Comparison of ENCODE assay signal across 16 cellular contexts in the genomic region with DNA sequence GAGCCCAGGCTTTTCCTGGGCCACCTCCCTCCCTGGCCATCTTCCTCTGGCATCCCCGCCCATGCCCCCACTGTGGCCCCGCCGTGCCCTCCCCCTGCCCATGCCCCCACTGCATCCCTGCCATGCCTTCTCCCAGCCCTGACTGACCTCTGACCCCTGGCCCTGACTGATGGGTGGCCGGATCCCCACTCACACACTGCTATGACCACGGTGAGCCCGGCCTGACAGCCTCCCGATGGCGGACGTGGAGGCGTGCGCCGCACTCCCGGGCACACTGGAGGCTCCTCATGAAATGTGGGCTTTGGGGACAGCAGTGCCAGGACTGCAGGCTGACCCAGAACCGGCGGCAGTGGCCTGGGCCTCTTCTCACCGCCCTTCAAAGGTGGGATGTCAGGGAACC. TPM values are rescaled to one million over a fixed set of nuclear protein-coding genes. Genes with fewer than 3 reads are reported as not detected.
DNase-seq lines count a peak whose midpoint lies in the region; ATAC-seq, FAIRE-seq and TF ChIP-seq lines count a peak whose summit lies in the region.
"Had no signal": no experiment of that assay in that cellular context is flagged by ENCODE, and none has a peak within 500 bp of the region (broad histone marks: within the 10 kb centered on the region; RNA-seq: fewer than 3 reads in every experiment).

No MANE protein-coding gene starts in this region.

- H3K4me2 ChIP-seq in HepG2 (ENCODE audit: low read depth, low read length) (no peak overlapping the region), H9 (ENCODE audit: insufficient read depth, insufficient read length, low read length) (no peak overlapping the region)

- H3K27me3 Mint-ChIP-seq in mesothelial cell of epicardium (ENCODE audit: low read depth) (peaks cover 48% of the 10 kb centered on the region), H9 (ENCODE audit: low read depth) (peaks cover 45% of the 10 kb centered on the region)

- intact Hi-C loops in HepG2 (cut with micrococcal nuclease; ENCODE audit: unreplicated experiment) (loop anchor here (1.0 kb wide), 1 partner anchor 88 kb away; no protein-coding TSS in a partner anchor), right lobe of liver (cut with DNase I) (no loop called here), Panc1 (cut with micrococcal nuclease; ENCODE audit: unreplicated experiment) (loop anchor here (2.0 kb wide), 1 partner anchor 88 kb away; no protein-coding TSS in a partner anchor), lower leg skin (cut with DNase I; ENCODE audit: low total_unique reads) (no loop called here)

- no peak overlapping the region for H2AK5ac ChIP-seq in H9 (ENCODE audit: insufficient read length, low read length)

- no peak overlapping the region for H2BK12ac ChIP-seq in H9 (ENCODE audit: insufficient read length, low read depth, low read length)

- H3K4me1 ChIP-seq in HepG2 (ENCODE audit: insufficient read depth, low read length) (0 out of 2 replicates have a peak, but pooled peaks cover under 1% of the 10 kb centered on the region), right lobe of liver (peaks cover 0 to 3% (median 2%) of the 10 kb centered on the region in 4 donors), Panc1 (ENCODE audit: control insufficient read depth, insufficient read depth, low read length) (peaks cover 26% of the 10 kb centered on the region), H9 (ENCODE audit: insufficient read depth, low read length) (no peaks in the 10 kb centered on the region)

- H3K9me3 Mint-ChIP-seq in mesothelial cell of epicardium (no peaks in the 10 kb centered on the region), H9 (no peaks in the 10 kb centered on the region; a peak in 1 of 5 replicates)

- H3K27ac Mint-ChIP-seq in mesothelial cell of epicardium: no peak overlapping the region
- H3K27ac Mint-ChIP-seq in H9: no peak overlapping the region; a peak in 1 of 7 replicates
- H3K27ac Mint-ChIP-seq: IgD-negative memory B cell had no signal

- no peak for FAIRE-seq in HepG2 (lab: Jason Lieb, UNC)
- FAIRE-seq: A204.1, GM12878, GM18507, H54 had no signal

- BruUV-seq in HepG2 (replicated peaks; lab: Mats Ljungman, UMichigan): no TSS peak
- no TSS peak for BruUV-seq in Panc1 (replicated peaks; lab: Mats Ljungman, UMichigan)

- H3K56ac ChIP-seq in H9 (ENCODE audit: insufficient read length, low read depth, low read length): no peak overlapping the region

- no peak overlapping the region for H2BK15ac ChIP-seq in H9 (ENCODE audit: low read depth, low read length)

- H4K91ac ChIP-seq in H9 (ENCODE audit: insufficient read length, low read depth, low read length): no peak overlapping the region

- no peak overlapping the region for H3K4me3 Mint-ChIP-seq in mesothelial cell of epicardium
- no peak overlapping the region for H3K4me3 Mint-ChIP-seq in H9
- H3K4me3 Mint-ChIP-seq: IgD-negative memory B cell had no signal

- H3K23ac ChIP-seq in H9 (ENCODE audit: insufficient read length, low read depth, low read length): no peak overlapping the region

- H3K27ac ChIP-seq in HepG2 (ENCODE audit: extremely low read length, insufficient read depth, low read length): no peak overlapping the region
- no peak overlapping the region for H3K27ac ChIP-seq in right lobe of liver
- H3K27ac ChIP-seq in Panc1 (ENCODE audit: low read length): no peak overlapping the region
- no peak overlapping the region for H3K27ac ChIP-seq in H9 (ENCODE audit: insufficient read length, low read depth, low read length)

- no peak overlapping the region for H3K4ac ChIP-seq in H9 (ENCODE audit: low read depth, low read length)

- TF ChIP-seq CTCF in HepG2 (CRISPR knock-in tag; IDR thresholded peaks at IDR 0.05) (no peak), right lobe of liver (IDR thresholded peaks at IDR 0.05) (no peak), Panc1 (IDR thresholded peaks at IDR 0.05) (no peak; the same call in 1 of the 2 replicates), mesothelial cell of epicardium (IDR thresholded peaks at IDR 0.05; ENCODE audit: unreplicated experiment) (peak; percentile 11), lower leg skin (IDR thresholded peaks at IDR 0.05) (no peak), H9 (conservative IDR thresholded peaks at IDR 0.05) (no peak)

- no peaks in the 10 kb centered on the region for H3K79me2 ChIP-seq in HepG2 (ENCODE audit: insufficient read depth, low read length)
- no peaks in the 10 kb centered on the region for H3K79me2 ChIP-seq in H9 (ENCODE audit: insufficient read depth, low read length)

- H3K14ac ChIP-seq in H9 (ENCODE audit: insufficient read depth, low read length): no peak overlapping the region

- no peaks in the 10 kb centered on the region for H3K36me3 ChIP-seq in HepG2 (replicated peaks in 1 of 2; ENCODE audit: control insufficient read depth in 1 of 2, insufficient read depth in 2 of 2, low read length in 2 of 2)
- no peaks in the 10 kb centered on the region for H3K36me3 ChIP-seq in right lobe of liver
- no peaks in the 10 kb centered on the region for H3K36me3 ChIP-seq in Panc1 (ENCODE audit: control insufficient read depth, insufficient read depth, low read length)

- H3K9ac ChIP-seq in HepG2 (ENCODE audit: insufficient read depth, low read depth, low read length) (no peak overlapping the region), H9 (ENCODE audit: extremely low read depth, insufficient read length, low read length) (no peak overlapping the region)

- WGBS in HepG2 (ENCODE audit: low lambda C conversion rate): 38% methylated on average over 4 of the region's 16 CpGs
- WGBS in right lobe of liver (ENCODE audit: insufficient coverage, low coverage, low lambda C conversion rate, missing lambda C conversion rate): 40% methylated on average over 4 of the region's 16 CpGs
- WGBS in lower leg skin, 2 donors: 53 to 80% methylated on average over 8 to 16 of the region's 16 CpGs
- WGBS in H9 (ENCODE audit: extremely low coverage, insufficient read length, low lambda C conversion rate): no CpG with 5 or more reads among the region's 16 CpGs

- no peak overlapping the region for H4K5ac ChIP-seq in H9 (ENCODE audit: insufficient read length, low read depth, low read length)

- H3K4me1 Mint-ChIP-seq in mesothelial cell of epicardium (peaks cover 3% of the 10 kb centered on the region), H9 (peaks cover 0 to 3% of the 10 kb centered on the region in 2 experiments; a peak in 1 of 4 replicates)
- H3K4me1 Mint-ChIP-seq: IgD-negative memory B cell had no signal

- TF ChIP-seq EP300 in HepG2 (IDR thresholded peaks at IDR 0.05; ENCODE audit: low read depth in 2 of 2, low read length in 2 of 2): no peak
- no peak for TF ChIP-seq EP300 in HepG2 (CRISPR knock-in tag; IDR thresholded peaks at IDR 0.05; ENCODE audit: borderline replicate concordance)

- no peak overlapping the region for H4K8ac ChIP-seq in H9 (replicated peaks; ENCODE audit: insufficient read length, low read depth, low read length)

- no peak overlapping the region for H2BK5ac ChIP-seq in H9 (ENCODE audit: insufficient read length, low read length)

- H3K23me2 ChIP-seq in H9 (ENCODE audit: insufficient read length, low read depth, low read length, poor library complexity, severe bottlenecking): peaks cover 4% of the 10 kb centered on the region

- H3K27me3 ChIP-seq in HepG2 (ENCODE audit: control insufficient read depth in 1 of 2, insufficient read depth in 2 of 2, low read length in 2 of 2): peaks cover 27 to 82% of the 10 kb centered on the region in 2 experiments
- peaks cover 6 to 10% of the 10 kb centered on the region in 2 donors for H3K27me3 ChIP-seq in right lobe of liver
- no peaks in the 10 kb centered on the region for H3K27me3 ChIP-seq in Panc1 (ENCODE audit: control insufficient read depth, insufficient read depth, low read length)
- H3K27me3 ChIP-seq in H9 (ENCODE audit: insufficient read depth, low read length): no peaks in the 10 kb centered on the region

- H3K36me3 Mint-ChIP-seq in mesothelial cell of epicardium (no peaks in the 10 kb centered on the region), H9 (ENCODE audit: insufficient read depth in 1 of 3, low read depth in 3 of 3) (no peaks in the 10 kb centered on the region)
- H3K36me3 Mint-ChIP-seq: IgD-negative memory B cell had no signal

- H3K9me3 ChIP-seq in HepG2 (ENCODE audit: low read length): no peaks in the 10 kb centered on the region
- no peaks in the 10 kb centered on the region for H3K9me3 ChIP-seq in right lobe of liver
- no peaks in the 10 kb centered on the region for H3K9me3 ChIP-seq in Panc1 (ENCODE audit: control insufficient read depth, insufficient read depth, low read depth, low read length)
- no peaks in the 10 kb centered on the region for H3K9me3 ChIP-seq in H9 (ENCODE audit: control insufficient read depth, low read depth, low read length)

- no peak overlapping the region for H3T11ph ChIP-seq in H9 (ENCODE audit: low read length)

- no peak overlapping the region for H2BK20ac ChIP-seq in H9 (ENCODE audit: low read depth, low read length, poor library complexity, severe bottlenecking)

- ATAC-seq in HepG2 (no peak), right lobe of liver (no peak), Panc1 (peak; percentile 31)

- H3K79me1 ChIP-seq in H9 (ENCODE audit: insufficient read depth, low read depth, low read length, poor library complexity, severe bottlenecking): no peaks in the 10 kb centered on the region

- no peak for DNase-seq in HepG2 (ENCODE audit: low spot score)
- DNase-seq in right lobe of liver: no peak
- DNase-seq in Panc1 (ENCODE audit: low read depth, low spot score): no peak
- no peak for DNase-seq in mesothelial cell of epicardium (ENCODE audit: low spot score in 2 of 2, unreplicated experiment in 2 of 2)
- DNase-seq in lower leg skin (ENCODE audit: low spot score in 2 of 2): no peak
- no peak for DNase-seq in hippocampal formation (lab: John Stamatoyannopoulos, UW)
- DNase-seq in H9: no peak
- DNase-seq: DMS 273 treated with DMSO at 0.1 percent for 48 hours had no signal

- no peak for TF ChIP-seq RAD21 in HepG2 (CRISPR knock-in tag; IDR thresholded peaks at IDR 0.05)

- POLR2A ChIA-PET in HepG2 (lab: Yijun Ruan, JAX) (no interaction called here), Panc1 (lab: Charles Lee) (no interaction called here)

- in situ Hi-C loops in HepG2 (cut with HindIII; ENCODE audit: extremely low pct_ligation_motif_present, low pct_unique_long_range_greater_than_20kb): no loop called here
- in situ Hi-C loops in Panc1 (cut with HindIII; ENCODE audit: low pct_unique_long_range_greater_than_20kb, low sequenced_read_pairs): no loop called here

- H3K4me3 ChIP-seq in HepG2 (replicated peaks in 1 of 3; ENCODE audit: insufficient read depth in 1 of 3, low read depth in 2 of 3, low read length in 3 of 3) (no peak overlapping the region), right lobe of liver (no peak overlapping the region), Panc1 (ENCODE audit: low read depth in 2 of 2, low read length in 2 of 2) (no peak overlapping the region), lower leg skin (ENCODE audit: low read depth, poor library complexity, severe bottlenecking) (no peak overlapping the region)
- H3K4me3 ChIP-seq: GM12878 had no signal

- CTCF ChIA-PET in HepG2 (lab: Yijun Ruan, JAX; ENCODE audit: low intra/inter-chr PET ratio, low total read pairs) (interaction anchor here (1.0 to 2.7 kb wide), 2 partner anchors 49 to 77 kb away, joined by 6 to 10 read pairs; no protein-coding TSS in a partner anchor), Panc1 (lab: Charles Lee) (interaction anchor here (0.6 kb wide), 1 partner anchor 49 kb away, joined by 3 read pairs; no protein-coding TSS in a partner anchor)

- H2BK120ac ChIP-seq in H9 (ENCODE audit: low read depth, low read length, poor library complexity, severe bottlenecking): no peak overlapping the region

- no peak overlapping the region for H3K18ac ChIP-seq in H9 (ENCODE audit: insufficient read length, low read depth, low read length)

- TF ChIP-seq POLR2A in HepG2 (IDR thresholded peaks at IDR 0.05; ENCODE audit: insufficient read depth in 1 of 2, low read depth in 2 of 2, low read length in 2 of 2): no peak
- no peak for TF ChIP-seq POLR2A in right lobe of liver (IDR thresholded peaks at IDR 0.05)
- no peak for TF ChIP-seq POLR2A in lower leg skin (IDR thresholded peaks at IDR 0.05)

- H4K20me1 ChIP-seq in HepG2 (ENCODE audit: insufficient read depth, low read length) (peaks cover 3% of the 10 kb centered on the region; the same call in 1 of the 2 replicates), H9 (ENCODE audit: control insufficient read depth, insufficient read depth, insufficient read length) (no peaks in the 10 kb centered on the region)

- no peak overlapping the region for H2AFZ ChIP-seq in HepG2 (ENCODE audit: low read length)
- no peak overlapping the region for H2AFZ ChIP-seq in H9 (ENCODE audit: low read length)

RNA-seq across cellular contexts. Expression of a gene that starts 10.6 kb away (rescaled TPM):
- total RNA-seq in HepG2 (2016; rRNA removed; fragmentation: Illumina TruSeq; extraction: Trizol) (0.09 TPM in 1 of 2 replicates, not detected in the other), right lobe of liver (not detected), Panc1 (2021; ENCODE audit: unreplicated experiment) (0.39 TPM), mesothelial cell of epicardium (0.20 TPM in 1 of 3 replicates, not detected in the others), lower leg skin (not detected), H9 (2021) (not detected in 2 replicates)
- total RNA-seq in HepG2 (2016; cell fraction: cytosol; rRNA removed; fragmentation: Illumina TruSeq; extraction: Trizol; ENCODE audit: low read depth): 0.20 TPM in 1 of 2 replicates, not detected in the other
- total RNA-seq in HepG2 (2016; cell fraction: insoluble cytoplasmic fraction; rRNA removed; fragmentation: Illumina TruSeq; extraction: Trizol): not detected in 2 replicates
- total RNA-seq in HepG2 (2016; cell fraction: membrane; rRNA removed; fragmentation: Illumina TruSeq; extraction: Trizol): not detected in 2 replicates
- total RNA-seq in HepG2 (2016; cell fraction: nucleus; rRNA removed; fragmentation: Illumina TruSeq; extraction: Trizol): 0.22 TPM in 1 of 2 replicates, not detected in the other
- polyA plus RNA-seq in HepG2 (2011; rRNA removed): not detected in 2 replicates
- polyA plus RNA-seq in HepG2 (2011; cell fraction: cytosol; rRNA removed): not detected in 2 replicates
- 0.13 TPM in 1 of 2 replicates, not detected in the other for polyA plus RNA-seq in HepG2 (2011; cell fraction: nucleus; rRNA removed)
- not detected in 2 replicates for polyA plus RNA-seq in HepG2 (2012)
- polyA plus RNA-seq in HepG2 (2016; cell fraction: cytosol; fragmentation: Illumina TruSeq; extraction: Trizol; ENCODE audit: low read depth): not detected in 2 replicates
- not detected in 2 replicates for polyA plus RNA-seq in HepG2 (2016; cell fraction: insoluble cytoplasmic fraction; fragmentation: Illumina TruSeq; extraction: Trizol; ENCODE audit: low read depth)
- not detected in 2 replicates for polyA plus RNA-seq in HepG2 (2016; cell fraction: membrane; fragmentation: Illumina TruSeq; extraction: Trizol; ENCODE audit: low read depth)
- not detected in 2 replicates for polyA plus RNA-seq in HepG2 (2016; cell fraction: nucleus; fragmentation: Illumina TruSeq; extraction: Trizol; ENCODE audit: insufficient read depth, low read depth)
- not detected in 2 replicates for polyA minus RNA-seq in HepG2 (2011; rRNA and poly(A)+ RNA removed; ENCODE audit: low replicate concordance)
- not detected in 2 replicates for polyA minus RNA-seq in HepG2 (2011; cell fraction: cytosol; rRNA and poly(A)+ RNA removed)
- polyA minus RNA-seq in HepG2 (2011; cell fraction: nucleus; rRNA and poly(A)+ RNA removed): not detected in 2 replicates
- polyA plus RNA-seq in Panc1 (2012; ENCODE audit: insufficient read length): 0.63 TPM
- total RNA-seq: Calu3, Daoy, GM12878 had no signal
- polyA plus RNA-seq: BJ, GM12878, IgD-negative memory B cell had no signal

RNA-seq across cellular contexts. Expression of a gene that starts 34.1 kb away (rescaled TPM):
- total RNA-seq in HepG2 (2016; rRNA removed; fragmentation: Illumina TruSeq; extraction: Trizol) (0.14 and 0.49 TPM in 2 replicates), right lobe of liver (not detected), Panc1 (2021; ENCODE audit: unreplicated experiment) (2.8 TPM), mesothelial cell of epicardium (not detected in 3 replicates), lower leg skin (under 1 TPM in 1 of 4 donors, not detected in 3; 0.36 TPM), H9 (2021) (0.22 and 0.37 TPM in 2 replicates)
- total RNA-seq in HepG2 (2016; cell fraction: cytosol; rRNA removed; fragmentation: Illumina TruSeq; extraction: Trizol; ENCODE audit: low read depth): 0.18 TPM in 1 of 2 replicates, not detected in the other
- total RNA-seq in HepG2 (2016; cell fraction: insoluble cytoplasmic fraction; rRNA removed; fragmentation: Illumina TruSeq; extraction: Trizol): 0.22 TPM in 1 of 2 replicates, not detected in the other
- 0.14 and 0.15 TPM in 2 replicates for total RNA-seq in HepG2 (2016; cell fraction: membrane; rRNA removed; fragmentation: Illumina TruSeq; extraction: Trizol)
- not detected in 2 replicates for total RNA-seq in HepG2 (2016; cell fraction: nucleus; rRNA removed; fragmentation: Illumina TruSeq; extraction: Trizol)
- 0.20 and 0.26 TPM in 2 replicates for polyA plus RNA-seq in HepG2 (2011; rRNA removed)
- polyA plus RNA-seq in HepG2 (2011; cell fraction: cytosol; rRNA removed): 0.55 and 0.79 TPM in 2 replicates
- polyA plus RNA-seq in HepG2 (2011; cell fraction: nucleus; rRNA removed): 0.55 and 0.62 TPM in 2 replicates
- 1.3 and 2.0 TPM in 2 replicates for polyA plus RNA-seq in HepG2 (2012)
- not detected in 2 replicates for polyA plus RNA-seq in HepG2 (2016; cell fraction: cytosol; fragmentation: Illumina TruSeq; extraction: Trizol; ENCODE audit: low read depth)
- not detected in 2 replicates for polyA plus RNA-seq in HepG2 (2016; cell fraction: insoluble cytoplasmic fraction; fragmentation: Illumina TruSeq; extraction: Trizol; ENCODE audit: low read depth)
- polyA plus RNA-seq in HepG2 (2016; cell fraction: membrane; fragmentation: Illumina TruSeq; extraction: Trizol; ENCODE audit: low read depth): 0.18 TPM in 1 of 2 replicates, not detected in the other
- 0.36 TPM in 1 of 2 replicates, not detected in the other for polyA plus RNA-seq in HepG2 (2016; cell fraction: nucleus; fragmentation: Illumina TruSeq; extraction: Trizol; ENCODE audit: insufficient read depth, low read depth)
- 0.26 and 1.1 TPM in 2 replicates for polyA minus RNA-seq in HepG2 (2011; rRNA and poly(A)+ RNA removed; ENCODE audit: low replicate concordance)
- polyA minus RNA-seq in HepG2 (2011; cell fraction: cytosol; rRNA and poly(A)+ RNA removed): 0.44 and 0.59 TPM in 2 replicates
- polyA minus RNA-seq in HepG2 (2011; cell fraction: nucleus; rRNA and poly(A)+ RNA removed): 0.26 TPM in 1 of 2 replicates, not detected in the other
- polyA plus RNA-seq in Panc1 (2012; ENCODE audit: insufficient read length): 12.8 TPM
- total RNA-seq: Calu3, Daoy, GM12878 had no signal
- polyA plus RNA-seq: BJ, GM12878, IgD-negative memory B cell had no signal

RNA-seq across cellular contexts. Expression of a gene that starts 46.2 kb away (rescaled TPM):
- total RNA-seq in HepG2 (2016; rRNA removed; fragmentation: Illumina TruSeq; extraction: Trizol) (0.40 and 0.56 TPM in 2 replicates), right lobe of liver (10 to 100 TPM in 1 of 6 experiments, 1 to 10 TPM in 3, under 1 TPM in 2; 0.56 to 14.0 (median 5.0) TPM), Panc1 (2021; ENCODE audit: unreplicated experiment) (31.1 TPM), mesothelial cell of epicardium (40.8 to 49.1 TPM (median 41.8 TPM) in 3 replicates), lower leg skin (100 to 1,000 TPM in 2 of 4 donors, 10 to 100 TPM in 2; 29.3 to 151 (median 72.1) TPM), H9 (2021) (41.9 and 43.3 TPM in 2 replicates)
- under 0.01 TPM in 1 of 2 replicates, not detected in the other for total RNA-seq in HepG2 (2016; cell fraction: cytosol; rRNA removed; fragmentation: Illumina TruSeq; extraction: Trizol; ENCODE audit: low read depth)
- 0.30 and 0.52 TPM in 2 replicates for total RNA-seq in HepG2 (2016; cell fraction: insoluble cytoplasmic fraction; rRNA removed; fragmentation: Illumina TruSeq; extraction: Trizol)
- 0.17 and 0.22 TPM in 2 replicates for total RNA-seq in HepG2 (2016; cell fraction: membrane; rRNA removed; fragmentation: Illumina TruSeq; extraction: Trizol)
- 0.59 and 1.2 TPM in 2 replicates for total RNA-seq in HepG2 (2016; cell fraction: nucleus; rRNA removed; fragmentation: Illumina TruSeq; extraction: Trizol)
- 1.8 and 3.0 TPM in 2 replicates for polyA plus RNA-seq in HepG2 (2011; rRNA removed)
- 1.9 and 2.4 TPM in 2 replicates for polyA plus RNA-seq in HepG2 (2011; cell fraction: cytosol; rRNA removed)
- polyA plus RNA-seq in HepG2 (2011; cell fraction: nucleus; rRNA removed): 13.0 and 15.5 TPM in 2 replicates
- 0.21 and 1.4 TPM in 2 replicates for polyA plus RNA-seq in HepG2 (2012)
- 0.03 and 0.05 TPM in 2 replicates for polyA plus RNA-seq in HepG2 (2016; cell fraction: cytosol; fragmentation: Illumina TruSeq; extraction: Trizol; ENCODE audit: low read depth)
- 0.22 TPM in 2 replicates for polyA plus RNA-seq in HepG2 (2016; cell fraction: insoluble cytoplasmic fraction; fragmentation: Illumina TruSeq; extraction: Trizol; ENCODE audit: low read depth)
- 0.10 and 0.14 TPM in 2 replicates for polyA plus RNA-seq in HepG2 (2016; cell fraction: membrane; fragmentation: Illumina TruSeq; extraction: Trizol; ENCODE audit: low read depth)
- 1.6 and 2.0 TPM in 2 replicates for polyA plus RNA-seq in HepG2 (2016; cell fraction: nucleus; fragmentation: Illumina TruSeq; extraction: Trizol; ENCODE audit: insufficient read depth, low read depth)
- polyA minus RNA-seq in HepG2 (2011; rRNA and poly(A)+ RNA removed; ENCODE audit: low replicate concordance): 0.40 and 7.6 TPM in 2 replicates
- polyA minus RNA-seq in HepG2 (2011; cell fraction: cytosol; rRNA and poly(A)+ RNA removed): 3.0 and 3.5 TPM in 2 replicates
- 2.7 and 4.5 TPM in 2 replicates for polyA minus RNA-seq in HepG2 (2011; cell fraction: nucleus; rRNA and poly(A)+ RNA removed)
- polyA plus RNA-seq in Panc1 (2012; ENCODE audit: insufficient read length): 40.3 TPM
- total RNA-seq: Calu3 had no signal
- polyA plus RNA-seq: IgD-negative memory B cell had no signal

Comparison
In these comparisons a context has a peak if more than half of its experiments do, and no peak if none do; other contexts are left out.
1. intact Hi-C loops: an anchor here in HepG2 (1.0 kb wide) and Panc1 (2.0 kb wide); none called in right lobe of liver and lower leg skin.